ENCODE assay signal across 2 cellular contexts in the genomic region with DNA sequence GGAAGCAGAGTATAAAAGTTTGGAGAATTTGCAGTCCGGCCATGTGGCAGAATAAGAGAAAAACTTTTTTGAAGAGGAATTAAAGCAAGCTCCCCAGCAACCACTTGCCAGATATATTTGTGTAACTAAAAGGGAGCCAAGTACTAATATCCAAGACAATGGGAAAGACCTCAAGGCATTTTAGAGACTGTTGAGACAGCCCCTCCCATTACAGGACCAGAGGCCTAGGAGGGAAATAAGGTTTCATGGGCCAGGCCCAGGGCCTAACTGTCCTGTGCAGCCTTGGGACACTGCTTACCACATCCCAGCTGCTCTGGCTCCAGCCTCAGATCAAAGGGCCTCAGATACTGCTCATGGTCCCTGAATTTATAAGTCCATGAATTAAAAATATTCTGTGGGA.
TF ChIP-seq lines count a peak whose summit lies in the region.

No MANE protein-coding gene starts in this region.

TF ChIP-seq in GM23338, 12 proteins besides CTCF, POLR2A, EP300 and RAD21 (continued from another document and continues in another):
- TF ChIP-seq ETS1 (IDR thresholded peaks at IDR 0.05) (no peak), NANOG (IDR thresholded peaks at IDR 0.05; ENCODE audit: borderline replicate concordance) (no peak), JUNB (IDR thresholded peaks at IDR 0.05; ENCODE audit: unreplicated experiment) (no peak), ZNF462 (CRISPR knock-in tag; IDR thresholded peaks at IDR 0.05) (no peak), STAT1 (IDR thresholded peaks at IDR 0.05; ENCODE audit: unreplicated experiment) (no peak), POLR2AphosphoS5 (IDR thresholded peaks at IDR 0.05; ENCODE audit: low read depth) (no peak), EZH2 (IDR thresholded peaks at IDR 0.05; ENCODE audit: low read depth, unreplicated experiment) (no peak), ZNF331 (CRISPR knock-in tag; IDR thresholded peaks at IDR 0.05; ENCODE audit: low read depth) (no peak), CREB1 (CRISPR knock-in tag; IDR thresholded peaks at IDR 0.05; ENCODE audit: low read depth) (no peak)
- TF ChIP-seq, protein P1, sequence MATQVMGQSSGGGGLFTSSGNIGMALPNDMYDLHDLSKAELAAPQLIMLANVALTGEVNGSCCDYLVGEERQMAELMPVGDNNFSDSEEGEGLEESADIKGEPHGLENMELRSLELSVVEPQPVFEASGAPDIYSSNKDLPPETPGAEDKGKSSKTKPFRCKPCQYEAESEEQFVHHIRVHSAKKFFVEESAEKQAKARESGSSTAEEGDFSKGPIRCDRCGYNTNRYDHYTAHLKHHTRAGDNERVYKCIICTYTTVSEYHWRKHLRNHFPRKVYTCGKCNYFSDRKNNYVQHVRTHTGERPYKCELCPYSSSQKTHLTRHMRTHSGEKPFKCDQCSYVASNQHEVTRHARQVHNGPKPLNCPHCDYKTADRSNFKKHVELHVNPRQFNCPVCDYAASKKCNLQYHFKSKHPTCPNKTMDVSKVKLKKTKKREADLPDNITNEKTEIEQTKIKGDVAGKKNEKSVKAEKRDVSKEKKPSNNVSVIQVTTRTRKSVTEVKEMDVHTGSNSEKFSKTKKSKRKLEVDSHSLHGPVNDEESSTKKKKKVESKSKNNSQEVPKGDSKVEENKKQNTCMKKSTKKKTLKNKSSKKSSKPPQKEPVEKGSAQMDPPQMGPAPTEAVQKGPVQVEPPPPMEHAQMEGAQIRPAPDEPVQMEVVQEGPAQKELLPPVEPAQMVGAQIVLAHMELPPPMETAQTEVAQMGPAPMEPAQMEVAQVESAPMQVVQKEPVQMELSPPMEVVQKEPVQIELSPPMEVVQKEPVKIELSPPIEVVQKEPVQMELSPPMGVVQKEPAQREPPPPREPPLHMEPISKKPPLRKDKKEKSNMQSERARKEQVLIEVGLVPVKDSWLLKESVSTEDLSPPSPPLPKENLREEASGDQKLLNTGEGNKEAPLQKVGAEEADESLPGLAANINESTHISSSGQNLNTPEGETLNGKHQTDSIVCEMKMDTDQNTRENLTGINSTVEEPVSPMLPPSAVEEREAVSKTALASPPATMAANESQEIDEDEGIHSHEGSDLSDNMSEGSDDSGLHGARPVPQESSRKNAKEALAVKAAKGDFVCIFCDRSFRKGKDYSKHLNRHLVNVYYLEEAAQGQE (IDR thresholded peaks at IDR 0.05; ENCODE audit: unreplicated experiment), result no peak

TF ChIP-seq in HepG2, 621 proteins besides CTCF, POLR2A, EP300 and RAD21 (continued from another document):
- TF ChIP-seq, protein P2, sequence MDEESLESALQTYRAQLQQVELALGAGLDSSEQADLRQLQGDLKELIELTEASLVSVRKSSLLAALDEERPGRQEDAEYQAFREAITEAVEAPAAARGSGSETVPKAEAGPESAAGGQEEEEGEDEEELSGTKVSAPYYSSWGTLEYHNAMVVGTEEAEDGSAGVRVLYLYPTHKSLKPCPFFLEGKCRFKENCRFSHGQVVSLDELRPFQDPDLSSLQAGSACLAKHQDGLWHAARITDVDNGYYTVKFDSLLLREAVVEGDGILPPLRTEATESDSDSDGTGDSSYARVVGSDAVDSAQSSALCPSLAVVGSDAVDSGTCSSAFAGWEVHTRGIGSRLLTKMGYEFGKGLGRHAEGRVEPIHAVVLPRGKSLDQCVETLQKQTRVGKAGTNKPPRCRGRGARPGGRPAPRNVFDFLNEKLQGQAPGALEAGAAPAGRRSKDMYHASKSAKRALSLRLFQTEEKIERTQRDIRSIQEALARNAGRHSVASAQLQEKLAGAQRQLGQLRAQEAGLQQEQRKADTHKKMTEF (CRISPR knock-in tag; IDR thresholded peaks at IDR 0.05), result no peak
- no peak for TF ChIP-seq SMYD3 (CRISPR knock-in tag; IDR thresholded peaks at IDR 0.05)
